In genomic region chr2:27715318-27716165, GRCh38 we compare ENCODE assay signal across 8 cellular contexts. TPM values are rescaled to one million over a fixed set of nuclear protein-coding genes. Genes with fewer than 3 reads are reported as not detected.
DNase-seq lines count a peak whose midpoint lies in the region; ATAC-seq and TF ChIP-seq lines count a peak whose summit lies in the region.

No MANE protein-coding gene starts in this region.

- WGBS in adrenal gland, 4 donors: 0 to 3% (median 2%) methylated on average over 15 to 48 of the region's 50 CpGs
- WGBS in prostate gland: 3% methylated on average over 48 of the region's 50 CpGs

- intact Hi-C loops in CD4-positive, alpha-beta T cell (cut with DNase I, micrococcal nuclease): no loop called here
- intact Hi-C loops in adrenal gland (cut with DNase I) (no loop called here), left ventricle myocardium inferior (cut with micrococcal nuclease) (no loop called here), prostate gland (cut with DNase I) (no loop called here)

- TF ChIP-seq POLR2A in adrenal gland (IDR thresholded peaks at IDR 0.05) (peak in 1 of 2 donors; percentile 10), prostate gland (IDR thresholded peaks at IDR 0.05) (peak; percentile 27), erythroblast (IDR thresholded peaks at IDR 0.05; ENCODE audit: low read length) (no peak)

- no peaks in the 10 kb centered on the region for H3K9me3 Mint-ChIP-seq in CD4-positive, alpha-beta T cell

- no peak overlapping the region for H3K27ac ChIP-seq in CD4-positive, alpha-beta T cell (ENCODE audit: low read depth, low read length)
- H3K27ac ChIP-seq in adrenal gland: peak overlapping the region in 3 of 5 donors; percentile 31 to 85 (median 70)
- H3K27ac ChIP-seq in left ventricle myocardium inferior (replicated peaks): peak overlapping the region; percentile 96
- peak overlapping the region; percentile 59 to 74 for H3K27ac ChIP-seq in prostate gland

- H3K27me3 Mint-ChIP-seq in CD4-positive, alpha-beta T cell: peaks cover 22% of the 10 kb centered on the region

- DNase-seq in CD4-positive, alpha-beta T cell: peak in 3 of 10 experiments; percentile 9 to 22 (median 16)
- peak; percentile 9 for DNase-seq in NCI-H1105 treated with DMSO at 0.1 percent for 48 hours (lab: John Stamatoyannopoulos, UW)
- peak in 5 of 7 donors; percentile 56 to 76 (median 72) for DNase-seq in adrenal gland
- DNase-seq in left ventricle myocardium inferior: peak; percentile 79
- peak; percentile 26 for DNase-seq in prostate gland (ENCODE audit: low spot score)
- no peak for DNase-seq in NCI-H446 treated with DMSO at 0.1 percent for 48 hours (lab: John Stamatoyannopoulos, UW)
- no peak for DNase-seq in erythroblast (lab: John Stamatoyannopoulos, UW)

- peaks cover 21% of the 10 kb centered on the region for H3K4me1 Mint-ChIP-seq in CD4-positive, alpha-beta T cell (ENCODE audit: low read depth)

- H3K4me3 ChIP-seq in adrenal gland (peak overlapping the region in 3 of 4 donors; percentile 6 to 77 (median 29)), left ventricle myocardium inferior (peak overlapping the region; percentile 66), prostate gland (peak overlapping the region; percentile 32 to 38)

- no peak overlapping the region for H3K4me3 Mint-ChIP-seq in CD4-positive, alpha-beta T cell

- CTCF ChIA-PET in CD4-positive, alpha-beta T cell (lab: Charles Lee): no interaction called here

- peak; percentile 82 for ATAC-seq in CD4-positive, alpha-beta T cell (ENCODE audit: poor library complexity)
- ATAC-seq in GM21825 (IDR thresholded peaks at IDR 0.05; ENCODE audit: unreplicated experiment): no peak

- H3K27ac Mint-ChIP-seq in CD4-positive, alpha-beta T cell: no peak overlapping the region

- no peak for TF ChIP-seq CTCF in CD4-positive, alpha-beta T cell (IDR thresholded peaks at IDR 0.05)
- TF ChIP-seq CTCF in adrenal gland (IDR thresholded peaks at IDR 0.05) (no peak), left ventricle myocardium inferior (IDR thresholded peaks at IDR 0.05; ENCODE audit: borderline replicate concordance) (no peak), prostate gland (IDR thresholded peaks at IDR 0.05) (no peak)

- H3K9me3 ChIP-seq in CD4-positive, alpha-beta T cell (ENCODE audit: control insufficient read depth, low read length): no peaks in the 10 kb centered on the region
- H3K9me3 ChIP-seq in adrenal gland (replicated peaks in 1 of 3) (no peaks in the 10 kb centered on the region), left ventricle myocardium inferior (replicated peaks) (no peaks in the 10 kb centered on the region), prostate gland (no peaks in the 10 kb centered on the region)

- no peaks in the 10 kb centered on the region for H3K36me3 Mint-ChIP-seq in CD4-positive, alpha-beta T cell (ENCODE audit: low read depth)

- POLR2A ChIA-PET in CD4-positive, alpha-beta T cell (lab: Charles Lee): interaction anchor here (1.4 kb wide), 1 partner anchor 12 kb away, joined by 5 read pairs; no protein-coding TSS in a partner anchor

- H3K27me3 ChIP-seq in CD4-positive, alpha-beta T cell (ENCODE audit: control insufficient read depth, insufficient read depth, low read length): peaks cover 8% of the 10 kb centered on the region
- H3K27me3 ChIP-seq in adrenal gland: no peaks in the 10 kb centered on the region
- no peaks in the 10 kb centered on the region for H3K27me3 ChIP-seq in left ventricle myocardium inferior (ENCODE audit: low read depth)
- no peaks in the 10 kb centered on the region for H3K27me3 ChIP-seq in prostate gland (replicated peaks; ENCODE audit: insufficient read depth)

- H3K36me3 ChIP-seq in adrenal gland (replicated peaks in 1 of 2) (no peaks in the 10 kb centered on the region), left ventricle myocardium inferior (no peaks in the 10 kb centered on the region), prostate gland (no peaks in the 10 kb centered on the region)

- peaks cover 5 to 11% of the 10 kb centered on the region in 2 donors for H3K4me1 ChIP-seq in adrenal gland (replicated peaks in 1 of 2)
- peaks cover 57% of the 10 kb centered on the region for H3K4me1 ChIP-seq in left ventricle myocardium inferior
- H3K4me1 ChIP-seq in prostate gland (replicated peaks): no peaks in the 10 kb centered on the region

RNA-seq across cellular contexts. Expression of gene SLC4A1AP, which starts 51.9 kb away (rescaled TPM):
- 10 to 100 TPM; 14.2 to 15.3 TPM for total RNA-seq in CD4-positive, alpha-beta T cell
- total RNA-seq in adrenal gland (10 to 100 TPM; 14.4 to 28.6 (median 22.3) TPM), left ventricle myocardium inferior (21.3 TPM), prostate gland (10 to 100 TPM; 19.8 to 37.9 TPM)
- 10 to 100 TPM; 13.0 to 41.1 (median 15.0) TPM for polyA plus RNA-seq in adrenal gland

RNA-seq across cellular contexts. Expression of gene SUPT7L, which starts 52.1 kb away (rescaled TPM):
- total RNA-seq in CD4-positive, alpha-beta T cell: 10 to 100 TPM; 48.5 to 52.2 TPM
- total RNA-seq in adrenal gland (10 to 100 TPM; 16.6 to 36.9 (median 31.0) TPM), left ventricle myocardium inferior (29.7 TPM), prostate gland (10 to 100 TPM; 18.6 to 34.2 TPM)
- 10 to 100 TPM; 36.8 to 51.4 (median 50.0) TPM for polyA plus RNA-seq in adrenal gland

RNA-seq across cellular contexts. Expression of gene MRPL33, which starts 56.0 kb away (rescaled TPM):
- total RNA-seq in CD4-positive, alpha-beta T cell: 10 to 100 TPM; 33.1 to 37.2 TPM
- total RNA-seq in adrenal gland: 1,000 to 10,000 TPM in 1 of 8 donors, 100 to 1,000 TPM in 7; 211 to 1,020 (median 554) TPM
- polyA plus RNA-seq in adrenal gland: 100 to 1,000 TPM; 253 to 508 (median 491) TPM
- 390 TPM for total RNA-seq in left ventricle myocardium inferior
- 100 to 1,000 TPM; 140 to 186 TPM for total RNA-seq in prostate gland

Comparison
In these comparisons a context has a peak if more than half of its experiments do, and no peak if none do; other contexts are left out.
1. DNase-seq: peak in NCI-H1105 treated with DMSO at 0.1 percent for 48 hours (single experiment), adrenal gland (5 of 7), left ventricle myocardium inferior (single experiment) and prostate gland (single experiment); none in NCI-H446 treated with DMSO at 0.1 percent for 48 hours (single experiment) and erythroblast (0 of 2).
2. Peak in every context shown above with its lines, with median percentiles within 50 percentile points of each other: H3K4me3 ChIP-seq.